In the genomic region with DNA sequence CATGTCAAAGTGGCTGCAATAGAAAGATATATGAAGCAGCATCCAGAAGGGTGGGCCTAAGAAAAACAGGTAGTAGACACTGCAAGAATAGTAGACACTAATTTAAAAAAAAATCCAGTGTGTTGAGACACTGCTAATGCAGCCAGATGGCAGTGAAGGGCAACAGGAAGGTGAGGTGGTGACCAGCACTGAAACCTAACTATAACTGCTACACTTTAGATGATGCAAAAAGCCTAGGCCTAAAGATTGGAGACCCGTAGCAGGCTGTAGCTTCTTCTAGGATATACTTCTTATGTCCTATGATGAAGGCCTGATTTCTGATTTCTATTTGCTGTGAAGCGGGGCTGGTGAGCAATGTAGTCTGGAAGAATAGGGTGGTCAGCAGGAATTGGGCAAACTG, we compare ENCODE assay signal across 3 cellular contexts.
TF ChIP-seq lines count a peak whose summit lies in the region.

No MANE protein-coding gene starts in this region.

TF ChIP-seq in GM12891, 5 proteins besides CTCF, POLR2A, EP300 and RAD21:
- TF ChIP-seq TAF1 (IDR thresholded peaks at IDR 0.05; ENCODE audit: low read depth, low read length) (no peak), PAX5 (IDR thresholded peaks at IDR 0.05; ENCODE audit: insufficient read depth, low read length, severe bottlenecking) (no peak), SPI1 (IDR thresholded peaks at IDR 0.05; ENCODE audit: low read depth, low read length) (no peak), POLR2AphosphoS5 (IDR thresholded peaks at IDR 0.05; ENCODE audit: low read depth, low read length) (no peak), POU2F2 (IDR thresholded peaks at IDR 0.05; ENCODE audit: low read depth, low read length) (no peak)

TF ChIP-seq in GM12878, 131 proteins besides CTCF, POLR2A, EP300 and RAD21:
- TF ChIP-seq MTA2 (IDR thresholded peaks at IDR 0.05; ENCODE audit: low read depth) (no peak), SMC3 (IDR thresholded peaks at IDR 0.05; ENCODE audit: borderline replicate concordance, low read length) (peak; percentile 17; the same call in 1 of the 2 replicates)

TF ChIP-seq in SK-N-SH, 30 proteins besides CTCF, POLR2A, EP300 and RAD21:
- TF ChIP-seq FOXJ3 (CRISPR knock-in tag; IDR thresholded peaks at IDR 0.05) (no peak), RXRA (IDR thresholded peaks at IDR 0.05; ENCODE audit: borderline replicate concordance, low read depth) (no peak), TCF12 (IDR thresholded peaks at IDR 0.05) (no peak), SIN3A (IDR thresholded peaks at IDR 0.05; ENCODE audit: borderline replicate concordance, low read depth, low read length) (no peak), ELF1 (IDR thresholded peaks at IDR 0.05) (no peak), RFX5 (IDR thresholded peaks at IDR 0.05; ENCODE audit: low read length) (no peak), NFIC (IDR thresholded peaks at IDR 0.05; ENCODE audit: borderline replicate concordance) (no peak), YY1 (IDR thresholded peaks at IDR 0.05; ENCODE audit: low read depth) (no peak), NRF1 (IDR thresholded peaks at IDR 0.05; ENCODE audit: low read depth, low read length) (no peak), POLR2AphosphoS5 (IDR thresholded peaks at IDR 0.05; ENCODE audit: low read depth, low read length) (no peak), GABPA (IDR thresholded peaks at IDR 0.05; ENCODE audit: low read depth) (no peak), MEF2A (IDR thresholded peaks at IDR 0.05; ENCODE audit: borderline replicate concordance, low read depth) (no peak)
- TF ChIP-seq, protein P1, sequence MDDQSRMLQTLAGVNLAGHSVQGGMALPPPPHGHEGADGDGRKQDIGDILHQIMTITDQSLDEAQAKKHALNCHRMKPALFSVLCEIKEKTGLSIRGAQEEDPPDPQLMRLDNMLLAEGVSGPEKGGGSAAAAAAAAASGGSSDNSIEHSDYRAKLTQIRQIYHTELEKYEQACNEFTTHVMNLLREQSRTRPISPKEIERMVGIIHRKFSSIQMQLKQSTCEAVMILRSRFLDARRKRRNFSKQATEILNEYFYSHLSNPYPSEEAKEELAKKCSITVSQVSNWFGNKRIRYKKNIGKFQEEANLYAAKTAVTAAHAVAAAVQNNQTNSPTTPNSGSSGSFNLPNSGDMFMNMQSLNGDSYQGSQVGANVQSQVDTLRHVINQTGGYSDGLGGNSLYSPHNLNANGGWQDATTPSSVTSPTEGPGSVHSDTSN (IDR thresholded peaks at IDR 0.05), result no peak
- TF ChIP-seq, protein P2, sequence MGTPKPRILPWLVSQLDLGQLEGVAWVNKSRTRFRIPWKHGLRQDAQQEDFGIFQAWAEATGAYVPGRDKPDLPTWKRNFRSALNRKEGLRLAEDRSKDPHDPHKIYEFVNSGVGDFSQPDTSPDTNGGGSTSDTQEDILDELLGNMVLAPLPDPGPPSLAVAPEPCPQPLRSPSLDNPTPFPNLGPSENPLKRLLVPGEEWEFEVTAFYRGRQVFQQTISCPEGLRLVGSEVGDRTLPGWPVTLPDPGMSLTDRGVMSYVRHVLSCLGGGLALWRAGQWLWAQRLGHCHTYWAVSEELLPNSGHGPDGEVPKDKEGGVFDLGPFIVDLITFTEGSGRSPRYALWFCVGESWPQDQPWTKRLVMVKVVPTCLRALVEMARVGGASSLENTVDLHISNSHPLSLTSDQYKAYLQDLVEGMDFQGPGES (IDR thresholded peaks at IDR 0.05; ENCODE audit: low read depth, low read length), result no peak
- TF ChIP-seq, protein P3, sequence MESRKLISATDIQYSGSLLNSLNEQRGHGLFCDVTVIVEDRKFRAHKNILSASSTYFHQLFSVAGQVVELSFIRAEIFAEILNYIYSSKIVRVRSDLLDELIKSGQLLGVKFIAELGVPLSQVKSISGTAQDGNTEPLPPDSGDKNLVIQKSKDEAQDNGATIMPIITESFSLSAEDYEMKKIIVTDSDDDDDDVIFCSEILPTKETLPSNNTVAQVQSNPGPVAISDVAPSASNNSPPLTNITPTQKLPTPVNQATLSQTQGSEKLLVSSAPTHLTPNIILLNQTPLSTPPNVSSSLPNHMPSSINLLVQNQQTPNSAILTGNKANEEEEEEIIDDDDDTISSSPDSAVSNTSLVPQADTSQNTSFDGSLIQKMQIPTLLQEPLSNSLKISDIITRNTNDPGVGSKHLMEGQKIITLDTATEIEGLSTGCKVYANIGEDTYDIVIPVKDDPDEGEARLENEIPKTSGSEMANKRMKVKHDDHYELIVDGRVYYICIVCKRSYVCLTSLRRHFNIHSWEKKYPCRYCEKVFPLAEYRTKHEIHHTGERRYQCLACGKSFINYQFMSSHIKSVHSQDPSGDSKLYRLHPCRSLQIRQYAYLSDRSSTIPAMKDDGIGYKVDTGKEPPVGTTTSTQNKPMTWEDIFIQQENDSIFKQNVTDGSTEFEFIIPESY (IDR thresholded peaks at IDR 0.05; ENCODE audit: borderline replicate concordance, low read depth), result no peak
- TF ChIP-seq, protein P4, sequence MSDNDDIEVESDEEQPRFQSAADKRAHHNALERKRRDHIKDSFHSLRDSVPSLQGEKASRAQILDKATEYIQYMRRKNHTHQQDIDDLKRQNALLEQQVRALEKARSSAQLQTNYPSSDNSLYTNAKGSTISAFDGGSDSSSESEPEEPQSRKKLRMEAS (IDR thresholded peaks at IDR 0.05; ENCODE audit: low read depth), result no peak
